7 cellular contexts compared by ENCODE assay signal in the genomic region with DNA sequence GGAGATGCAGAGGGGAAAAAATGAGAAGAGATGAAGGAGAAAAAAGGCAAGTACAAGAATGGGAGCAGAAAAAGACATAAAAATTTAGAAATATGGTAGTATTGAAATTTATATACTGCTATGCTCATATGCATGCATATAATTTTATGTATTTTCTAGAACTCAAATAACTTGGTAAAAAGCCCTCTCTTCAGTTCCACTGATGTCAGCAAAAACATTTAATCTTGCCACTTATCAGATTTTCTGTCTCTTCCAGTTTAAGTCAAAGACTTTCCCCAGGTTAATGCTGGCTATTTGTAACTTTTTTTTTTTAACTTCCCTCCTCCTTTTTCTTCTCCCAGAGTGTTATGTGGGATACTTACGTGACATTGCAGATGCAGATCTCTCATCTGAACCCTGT.
"Had no signal": no experiment of that assay in that cellular context is flagged by ENCODE, and none has a peak within 500 bp of the region (broad histone marks: within the 10 kb centered on the region; RNA-seq: fewer than 3 reads in every experiment).

No MANE protein-coding gene starts in this region.

- H3K4me3 ChIP-seq: GM23338, K562 had no signal

- ATAC-seq: GM23338, K562 had no signal

- H3K27ac Mint-ChIP-seq: GM23338 had no signal

- DNase-seq: H9, HCEC 1CT, KG1 had no signal

- H3K4me3 Mint-ChIP-seq: GM23338, H9 had no signal

- FAIRE-seq: H54, HTR-8/SVneo, K562 had no signal

- H3K4me2 ChIP-seq: GM23338 had no signal

- H2AFZ ChIP-seq: GM23338 had no signal
